Comparison of ENCODE assay signal across 10 cellular contexts in the genomic region with DNA sequence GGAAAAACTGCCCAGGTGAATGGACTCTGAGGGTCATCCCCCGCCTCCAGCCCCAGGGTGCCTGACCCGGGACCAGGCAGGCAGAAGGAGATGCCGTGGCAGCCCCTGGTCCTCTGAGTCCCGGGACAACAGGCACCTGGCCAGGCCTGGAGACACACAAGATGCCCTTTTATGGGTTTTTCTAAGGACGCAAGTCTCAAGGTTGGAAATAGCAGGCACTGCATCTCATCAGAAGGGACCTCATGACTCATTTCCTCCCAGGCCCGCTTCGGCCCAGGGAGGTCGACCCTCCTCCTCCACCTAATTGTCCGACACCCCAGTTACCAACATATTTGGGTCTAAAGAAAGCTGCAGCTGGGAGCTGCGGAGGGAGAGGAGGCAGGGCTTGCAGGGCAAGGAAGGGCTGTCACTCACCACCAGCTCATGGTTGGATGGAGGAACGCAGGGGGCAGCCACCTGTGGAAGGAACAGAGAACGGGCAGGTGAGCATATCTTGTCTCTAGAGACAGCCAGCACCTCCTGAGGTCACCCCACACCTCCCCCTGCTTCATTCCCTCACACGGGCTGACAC.
DNase-seq lines count a peak whose midpoint lies in the region; ATAC-seq and TF ChIP-seq lines count a peak whose summit lies in the region.
"Had no signal": no experiment of that assay in that cellular context is flagged by ENCODE, and none has a peak within 500 bp of the region (broad histone marks: within the 10 kb centered on the region; RNA-seq: fewer than 3 reads in every experiment).

No MANE protein-coding gene starts in this region.

- no peaks in the 10 kb centered on the region for H3K9me3 ChIP-seq in body of pancreas
- no peaks in the 10 kb centered on the region for H3K9me3 ChIP-seq in smooth muscle cell (replicated peaks; ENCODE audit: low read depth)
- H3K9me3 ChIP-seq: Caco-2 had no signal

- peaks cover 6% of the 10 kb centered on the region for H3F3A ChIP-seq in smooth muscle cell (ENCODE audit: low read depth)

- H3K4me2 ChIP-seq in smooth muscle cell = peak overlapping the region; percentile 47

- H2AFZ ChIP-seq in smooth muscle cell (ENCODE audit: low read depth) = no peak overlapping the region

- peaks cover 99% of the 10 kb centered on the region for H4K20me1 ChIP-seq in smooth muscle cell (ENCODE audit: low read depth)

- H3K27ac ChIP-seq in body of pancreas (peak overlapping the region; percentile 17 to 83 (median 48)), smooth muscle cell (ENCODE audit: low read depth) (peak overlapping the region; percentile 82)

- H3K4me3 ChIP-seq in body of pancreas = no peak overlapping the region
- no peak overlapping the region for H3K4me3 ChIP-seq in smooth muscle cell

- intact Hi-C loops in body of pancreas (cut with DNase I) = no loop called here

- no peak for TF ChIP-seq POLR2A in body of pancreas (IDR thresholded peaks at IDR 0.05)

- H3K79me2 ChIP-seq in smooth muscle cell (ENCODE audit: low read depth) = peaks cover 72% of the 10 kb centered on the region

- H3K27me3 ChIP-seq in body of pancreas = no peaks in the 10 kb centered on the region
- no peaks in the 10 kb centered on the region for H3K27me3 ChIP-seq in smooth muscle cell (ENCODE audit: low read depth)

- WGBS in body of pancreas, 2 donors = 66 to 67% methylated on average over 12 to 13 of the region's 13 CpGs
- WGBS in smooth muscle cell (ENCODE audit: low lambda C conversion rate) = 14% methylated on average over 13 of the region's 13 CpGs

- no peak for TF ChIP-seq CTCF in body of pancreas (IDR thresholded peaks at IDR 0.05)
- TF ChIP-seq CTCF in smooth muscle cell (IDR thresholded peaks at IDR 0.05; ENCODE audit: borderline replicate concordance, insufficient read depth, poor library complexity, severe bottlenecking) = no peak

- DNase-seq in GM03348 (ENCODE audit: low spot score) = peak; percentile 79
- DNase-seq in body of pancreas = peak in 1 of 4 donors; percentile 35
- peak; percentile 50 for DNase-seq in iPS DF 19.7 (ENCODE audit: low read depth, low spot score)
- DNase-seq in smooth muscle cell (lab: John Stamatoyannopoulos, UW; ENCODE audit: unreplicated experiment) = no peak
- DNase-seq in NCI-H446 (lab: John Stamatoyannopoulos, UW) = no peak
- DNase-seq in putamen (ENCODE audit: low spot score) = no peak
- no peak for DNase-seq in C1 segment of cervical spinal cord (lab: John Stamatoyannopoulos, UW)
- DNase-seq: Caco-2, Kasumi-1 had no signal

- H3K4me1 ChIP-seq in body of pancreas (peaks cover 85% of the 10 kb centered on the region), smooth muscle cell (ENCODE audit: low read depth) (peaks cover 35% of the 10 kb centered on the region)
- H3K4me1 ChIP-seq: Caco-2 had no signal

- no peak for ATAC-seq in body of pancreas
- ATAC-seq in HG03521 (IDR thresholded peaks at IDR 0.05; ENCODE audit: unreplicated experiment) = no peak

- H3K36me3 ChIP-seq in body of pancreas (replicated peaks in 1 of 2; ENCODE audit: insufficient read depth in 1 of 2, low read depth in 2 of 2) = peaks cover 0 to 3% of the 10 kb centered on the region in 2 donors
- H3K36me3 ChIP-seq in smooth muscle cell (ENCODE audit: low read depth) = no peaks in the 10 kb centered on the region

- H3K9ac ChIP-seq in smooth muscle cell (ENCODE audit: low read depth) = no peak overlapping the region

Comparison
In these comparisons a context has a peak if more than half of its experiments do, and no peak if none do; other contexts are left out.
1. DNase-seq: peak in GM03348 (single experiment) and iPS DF 19.7 (single experiment); none in smooth muscle cell (single experiment), NCI-H446 (0 of 2), putamen (single experiment) and C1 segment of cervical spinal cord (0 of 14).